In the genomic region with DNA sequence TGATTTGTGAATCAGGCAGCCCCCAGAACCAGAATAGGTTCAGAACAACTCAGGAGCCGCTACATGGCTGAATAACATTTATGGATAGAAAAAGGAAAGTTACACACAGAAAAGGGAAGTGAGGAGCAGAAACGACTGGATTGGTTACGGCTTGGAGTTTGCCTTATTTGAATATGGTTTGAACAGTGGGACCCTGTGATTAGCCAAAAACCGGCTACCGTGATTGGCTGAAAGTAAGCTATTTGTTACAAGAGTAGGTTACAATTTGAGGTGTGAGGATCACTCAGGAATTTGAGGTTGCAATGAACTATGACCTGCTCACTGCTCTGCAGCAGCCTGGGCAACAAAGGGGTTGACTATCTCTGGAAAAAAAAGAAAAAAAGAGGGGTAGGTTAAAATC, we compare ENCODE assay signal across 16 cellular contexts.
DNase-seq lines count a peak whose midpoint lies in the region; ATAC-seq and TF ChIP-seq lines count a peak whose summit lies in the region.
"Had no signal": no experiment of that assay in that cellular context is flagged by ENCODE, and none has a peak within 500 bp of the region (broad histone marks: within the 10 kb centered on the region; RNA-seq: fewer than 3 reads in every experiment).

No MANE protein-coding gene starts in this region.

- H3K79me2 ChIP-seq in neural progenitor cell (ENCODE audit: low read depth), result no peaks in the 10 kb centered on the region

- CTCF ChIA-PET in WTC11 (lab: Charles Lee), result interaction anchor here (0.6 to 1.3 kb wide), 2 partner anchors 52 to 521 kb away, joined by 3 read pairs; no protein-coding TSS in a partner anchor

- H3K4me1 Mint-ChIP-seq in WTC11 (peaks cover 56% of the 10 kb centered on the region), neural progenitor cell (peaks cover 36% of the 10 kb centered on the region)

- intact Hi-C loops in right lobe of liver (cut with DNase I), result no loop called here

- H3K4me2 ChIP-seq in neural progenitor cell, result peak overlapping the region; percentile 70
- H3K4me2 ChIP-seq: A549 had no signal

- H3K9ac ChIP-seq in neural progenitor cell, result peak overlapping the region; percentile 16

- TF ChIP-seq CTCF in WTC11 (IDR thresholded peaks at IDR 0.05) (no peak), neural progenitor cell (IDR thresholded peaks at IDR 0.05) (no peak), right lobe of liver (IDR thresholded peaks at IDR 0.05) (no peak), gastroesophageal sphincter (IDR thresholded peaks at IDR 0.05) (no peak)

- H3K9me3 ChIP-seq in iPS-18c (ENCODE audit: control insufficient read depth, insufficient read depth, low read length), result no peaks in the 10 kb centered on the region
- H3K9me3 ChIP-seq in neural progenitor cell (ENCODE audit: low read depth), result no peaks in the 10 kb centered on the region
- H3K9me3 ChIP-seq in right lobe of liver, result no peaks in the 10 kb centered on the region
- no peaks in the 10 kb centered on the region for H3K9me3 ChIP-seq in gastroesophageal sphincter
- H3K9me3 ChIP-seq: A549 had no signal

- POLR2A ChIA-PET in WTC11 (lab: Charles Lee), result interaction anchor here (0.5 kb wide), 1 partner anchor 51 kb away, joined by 3 read pairs; no protein-coding TSS in a partner anchor

- peaks cover 44% of the 10 kb centered on the region for H3F3A ChIP-seq in neural progenitor cell (ENCODE audit: low read depth)

- DNase-seq in H7, result peak; percentile 6
- no peak for DNase-seq in WTC11 (ENCODE audit: low spot score)
- DNase-seq in neural progenitor cell (ENCODE audit: low spot score), result peak; percentile 78
- DNase-seq in right lobe of liver, result no peak
- DNase-seq: AML-193, DMS79, MM.1S, NCI-H1105, NCI-H1694 treated with DMSO at 0.1 percent for 48 hours, NCI-H2171, NCI-H774 had no signal

- no peak for TF ChIP-seq POLR2A in right lobe of liver (IDR thresholded peaks at IDR 0.05)
- TF ChIP-seq POLR2A in gastroesophageal sphincter (IDR thresholded peaks at IDR 0.05), result no peak

- WGBS in right lobe of liver (ENCODE audit: insufficient coverage, low coverage, low lambda C conversion rate, missing lambda C conversion rate), result 56% methylated on average over 5 of the region's 5 CpGs
- 74 to 90% methylated on average over 5 of the region's 5 CpGs for WGBS in gastroesophageal sphincter (ENCODE audit: low coverage in 1 of 2), 2 donors

- no peak for TF ChIP-seq EP300 in gastroesophageal sphincter (IDR thresholded peaks at IDR 0.05)

- peaks cover 4% of the 10 kb centered on the region for H3K27me3 Mint-ChIP-seq in WTC11 (ENCODE audit: low read depth)
- H3K27me3 Mint-ChIP-seq in neural progenitor cell (ENCODE audit: insufficient read depth, low read depth), result peaks cover 2% of the 10 kb centered on the region

- no peaks in the 10 kb centered on the region for H4K20me1 ChIP-seq in neural progenitor cell (ENCODE audit: low read depth)

- peak overlapping the region; percentile 68 for H3K27ac Mint-ChIP-seq in WTC11
- peak overlapping the region; percentile 99 for H3K27ac Mint-ChIP-seq in neural progenitor cell

- H3K4me3 ChIP-seq in H7 (ENCODE audit: insufficient read depth, low read depth, low read length) (no peak overlapping the region), iPS-18c (ENCODE audit: insufficient read depth, low read depth, low read length) (0 out of 2 replicates have a peak overlapping the region, but pooled peaks have one; percentile 15), neural progenitor cell (peak overlapping the region; percentile 31), right lobe of liver (no peak overlapping the region), gastroesophageal sphincter (no peak overlapping the region)
- H3K4me3 ChIP-seq: A549 had no signal

- H3K27me3 ChIP-seq in H7 (ENCODE audit: control insufficient read depth, insufficient read depth, low read length) (no peaks in the 10 kb centered on the region), neural progenitor cell (no peaks in the 10 kb centered on the region), right lobe of liver (no peaks in the 10 kb centered on the region), gastroesophageal sphincter (no peaks in the 10 kb centered on the region)

- ATAC-seq in WTC11, result peak; percentile 58
- no peak for ATAC-seq in HG02763 (IDR thresholded peaks at IDR 0.05; ENCODE audit: unreplicated experiment)
- no peak for ATAC-seq in right lobe of liver
- no peak for ATAC-seq in gastroesophageal sphincter
- ATAC-seq: A549, Panc1 had no signal

- no peak overlapping the region for H2AFZ ChIP-seq in neural progenitor cell (replicated peaks)

- peaks cover 17% of the 10 kb centered on the region for H3K9me3 Mint-ChIP-seq in WTC11
- H3K9me3 Mint-ChIP-seq in neural progenitor cell, result peaks cover 13% of the 10 kb centered on the region

- H3K4me3 Mint-ChIP-seq in WTC11, result no peak overlapping the region
- H3K4me3 Mint-ChIP-seq in neural progenitor cell, result peak overlapping the region; percentile 76

- H3K36me3 ChIP-seq in H7 (replicated peaks; ENCODE audit: control insufficient read depth, insufficient read depth, low read length), result no peaks in the 10 kb centered on the region
- no peaks in the 10 kb centered on the region for H3K36me3 ChIP-seq in neural progenitor cell
- no peaks in the 10 kb centered on the region for H3K36me3 ChIP-seq in right lobe of liver
- H3K36me3 ChIP-seq in gastroesophageal sphincter, result no peaks in the 10 kb centered on the region

- H3K4me1 ChIP-seq in neural progenitor cell (peaks cover 47% of the 10 kb centered on the region), right lobe of liver (no peaks in the 10 kb centered on the region), gastroesophageal sphincter (no peaks in the 10 kb centered on the region)
- H3K4me1 ChIP-seq: A549 had no signal

- H3K36me3 Mint-ChIP-seq in WTC11 (peaks cover 4% of the 10 kb centered on the region; the same call in 1 of the 2 replicates), neural progenitor cell (no peaks in the 10 kb centered on the region)

- H3K27ac ChIP-seq in neural progenitor cell (peak overlapping the region; percentile 98), right lobe of liver (no peak overlapping the region), gastroesophageal sphincter (no peak overlapping the region)
- H3K27ac ChIP-seq: A549 had no signal

TF ChIP-seq in WTC11, 78 proteins besides CTCF, POLR2A, EP300 and RAD21:
- TF ChIP-seq, protein P1, sequence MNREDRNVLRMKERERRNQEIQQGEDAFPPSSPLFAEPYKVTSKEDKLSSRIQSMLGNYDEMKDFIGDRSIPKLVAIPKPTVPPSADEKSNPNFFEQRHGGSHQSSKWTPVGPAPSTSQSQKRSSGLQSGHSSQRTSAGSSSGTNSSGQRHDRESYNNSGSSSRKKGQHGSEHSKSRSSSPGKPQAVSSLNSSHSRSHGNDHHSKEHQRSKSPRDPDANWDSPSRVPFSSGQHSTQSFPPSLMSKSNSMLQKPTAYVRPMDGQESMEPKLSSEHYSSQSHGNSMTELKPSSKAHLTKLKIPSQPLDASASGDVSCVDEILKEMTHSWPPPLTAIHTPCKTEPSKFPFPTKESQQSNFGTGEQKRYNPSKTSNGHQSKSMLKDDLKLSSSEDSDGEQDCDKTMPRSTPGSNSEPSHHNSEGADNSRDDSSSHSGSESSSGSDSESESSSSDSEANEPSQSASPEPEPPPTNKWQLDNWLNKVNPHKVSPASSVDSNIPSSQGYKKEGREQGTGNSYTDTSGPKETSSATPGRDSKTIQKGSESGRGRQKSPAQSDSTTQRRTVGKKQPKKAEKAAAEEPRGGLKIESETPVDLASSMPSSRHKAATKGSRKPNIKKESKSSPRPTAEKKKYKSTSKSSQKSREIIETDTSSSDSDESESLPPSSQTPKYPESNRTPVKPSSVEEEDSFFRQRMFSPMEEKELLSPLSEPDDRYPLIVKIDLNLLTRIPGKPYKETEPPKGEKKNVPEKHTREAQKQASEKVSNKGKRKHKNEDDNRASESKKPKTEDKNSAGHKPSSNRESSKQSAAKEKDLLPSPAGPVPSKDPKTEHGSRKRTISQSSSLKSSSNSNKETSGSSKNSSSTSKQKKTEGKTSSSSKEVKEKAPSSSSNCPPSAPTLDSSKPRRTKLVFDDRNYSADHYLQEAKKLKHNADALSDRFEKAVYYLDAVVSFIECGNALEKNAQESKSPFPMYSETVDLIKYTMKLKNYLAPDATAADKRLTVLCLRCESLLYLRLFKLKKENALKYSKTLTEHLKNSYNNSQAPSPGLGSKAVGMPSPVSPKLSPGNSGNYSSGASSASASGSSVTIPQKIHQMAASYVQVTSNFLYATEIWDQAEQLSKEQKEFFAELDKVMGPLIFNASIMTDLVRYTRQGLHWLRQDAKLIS (CRISPR knock-in tag; IDR thresholded peaks at IDR 0.05; ENCODE audit: borderline replicate concordance), result no peak
- TF ChIP-seq ZNF671 (CRISPR knock-in tag; IDR thresholded peaks at IDR 0.05), result no peak

Comparison
In these comparisons a context has a peak if more than half of its experiments do, and no peak if none do; other contexts are left out.
1. DNase-seq: peak in H7 (single experiment) and neural progenitor cell (single experiment); none in WTC11 (single experiment) and right lobe of liver (0 of 3).
2. H3K4me3 ChIP-seq: peak in iPS-18c (single experiment) and neural progenitor cell (single experiment); none in H7 (single experiment), right lobe of liver (0 of 3) and gastroesophageal sphincter (0 of 2).